Comparison of ENCODE assay signal across 8 cellular contexts in genomic region chr11:61516675-61517516, GRCh38. TPM values are rescaled to one million over a fixed set of nuclear protein-coding genes. Genes with fewer than 3 reads are reported as not detected.
DNase-seq lines count a peak whose midpoint lies in the region; TF ChIP-seq lines count a peak whose summit lies in the region.

No MANE protein-coding gene starts in this region.

- no peaks in the 10 kb centered on the region for H3K4me1 ChIP-seq in ascending aorta

- no peak overlapping the region for H3K27ac ChIP-seq in ascending aorta

- no peaks in the 10 kb centered on the region for H3K36me3 ChIP-seq in ascending aorta

- H3K27me3 ChIP-seq in ascending aorta, result peaks cover 3% of the 10 kb centered on the region

- intact Hi-C loops in ascending aorta (cut with DNase I), result loop anchor here (1.0 kb wide), 2 partner anchors 39 to 71 kb away; no protein-coding TSS in a partner anchor

- H3K4me3 ChIP-seq in ascending aorta, result peak overlapping the region in 1 of 2 donors; percentile 11

- peak; percentile 92 to 99 (median 98) for TF ChIP-seq CTCF in ascending aorta (IDR thresholded peaks at IDR 0.05)

- H3K9me3 ChIP-seq in ascending aorta, result no peaks in the 10 kb centered on the region

- DNase-seq in NCI-H524 (lab: John Stamatoyannopoulos, UW) (peak; percentile 73 to 81), NCI-H524 treated with DMSO at 0.1 percent for 48 hours (lab: John Stamatoyannopoulos, UW) (no peak), T-helper 1 cell (peak in 4 of 5 donors; percentile 18 to 52 (median 30)), ascending aorta (ENCODE audit: low spot score in 2 of 2) (peak in 1 of 2 donors; percentile 72), iPS-NIHi7 (ENCODE audit: extremely low spot score) (peak; percentile 88), ureter (ENCODE audit: low spot score) (no peak), NCI-H2081 treated with DMSO at 0.1 percent for 48 hours (lab: John Stamatoyannopoulos, UW) (no peak)
- peak; percentile 20 to 45 (median 28) for DNase-seq in stimulated activated CD4-positive, alpha-beta T cell treated with anti-CD3 and anti-CD28 coated beads, TNF-alpha, amount 100 ng/mL, for 24 hours (ENCODE audit: low read depth in 3 of 3)

RNA-seq across cellular contexts. Expression of gene LRRC10B, which starts 8.3 kb away (rescaled TPM):
- 0.85 TPM for total RNA-seq in ascending aorta
- total RNA-seq in ureter, result 0.89 TPM

Comparison
In these comparisons a context has a peak if more than half of its experiments do, and no peak if none do; other contexts are left out.
1. DNase-seq: peak in NCI-H524 (2 of 2), T-helper 1 cell (4 of 5), iPS-NIHi7 (single experiment) and stimulated activated CD4-positive, alpha-beta T cell treated with anti-CD3 and anti-CD28 coated beads, TNF-alpha, amount 100 ng/mL, for 24 hours (3 of 3); none in NCI-H524 treated with DMSO at 0.1 percent for 48 hours (single experiment), ureter (single experiment) and NCI-H2081 treated with DMSO at 0.1 percent for 48 hours (single experiment).